Comparison of ENCODE assay signal across 1 cellular context in the genomic region with DNA sequence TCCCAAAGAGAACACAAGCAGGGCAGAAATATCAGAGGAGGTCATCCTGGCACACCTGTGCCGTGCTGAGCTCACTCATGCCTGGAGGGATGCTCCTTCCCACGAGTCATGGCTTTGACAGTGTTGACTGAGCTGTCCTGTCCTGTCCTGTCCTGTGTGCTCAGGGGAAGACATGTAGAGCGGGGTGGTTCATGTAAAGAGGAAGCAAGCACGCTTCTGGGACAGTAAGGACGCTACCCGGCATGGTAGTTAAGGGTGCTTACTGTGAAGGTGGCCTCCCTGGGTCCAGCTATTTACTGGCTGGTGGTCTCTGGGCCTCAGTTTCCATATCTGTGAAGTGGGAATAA.
TF ChIP-seq lines count a peak whose summit lies in the region.

No MANE protein-coding gene starts in this region.

TF ChIP-seq in K562, 482 proteins besides CTCF, POLR2A, EP300 and RAD21 (continued from another document):
- TF ChIP-seq, protein P1, sequence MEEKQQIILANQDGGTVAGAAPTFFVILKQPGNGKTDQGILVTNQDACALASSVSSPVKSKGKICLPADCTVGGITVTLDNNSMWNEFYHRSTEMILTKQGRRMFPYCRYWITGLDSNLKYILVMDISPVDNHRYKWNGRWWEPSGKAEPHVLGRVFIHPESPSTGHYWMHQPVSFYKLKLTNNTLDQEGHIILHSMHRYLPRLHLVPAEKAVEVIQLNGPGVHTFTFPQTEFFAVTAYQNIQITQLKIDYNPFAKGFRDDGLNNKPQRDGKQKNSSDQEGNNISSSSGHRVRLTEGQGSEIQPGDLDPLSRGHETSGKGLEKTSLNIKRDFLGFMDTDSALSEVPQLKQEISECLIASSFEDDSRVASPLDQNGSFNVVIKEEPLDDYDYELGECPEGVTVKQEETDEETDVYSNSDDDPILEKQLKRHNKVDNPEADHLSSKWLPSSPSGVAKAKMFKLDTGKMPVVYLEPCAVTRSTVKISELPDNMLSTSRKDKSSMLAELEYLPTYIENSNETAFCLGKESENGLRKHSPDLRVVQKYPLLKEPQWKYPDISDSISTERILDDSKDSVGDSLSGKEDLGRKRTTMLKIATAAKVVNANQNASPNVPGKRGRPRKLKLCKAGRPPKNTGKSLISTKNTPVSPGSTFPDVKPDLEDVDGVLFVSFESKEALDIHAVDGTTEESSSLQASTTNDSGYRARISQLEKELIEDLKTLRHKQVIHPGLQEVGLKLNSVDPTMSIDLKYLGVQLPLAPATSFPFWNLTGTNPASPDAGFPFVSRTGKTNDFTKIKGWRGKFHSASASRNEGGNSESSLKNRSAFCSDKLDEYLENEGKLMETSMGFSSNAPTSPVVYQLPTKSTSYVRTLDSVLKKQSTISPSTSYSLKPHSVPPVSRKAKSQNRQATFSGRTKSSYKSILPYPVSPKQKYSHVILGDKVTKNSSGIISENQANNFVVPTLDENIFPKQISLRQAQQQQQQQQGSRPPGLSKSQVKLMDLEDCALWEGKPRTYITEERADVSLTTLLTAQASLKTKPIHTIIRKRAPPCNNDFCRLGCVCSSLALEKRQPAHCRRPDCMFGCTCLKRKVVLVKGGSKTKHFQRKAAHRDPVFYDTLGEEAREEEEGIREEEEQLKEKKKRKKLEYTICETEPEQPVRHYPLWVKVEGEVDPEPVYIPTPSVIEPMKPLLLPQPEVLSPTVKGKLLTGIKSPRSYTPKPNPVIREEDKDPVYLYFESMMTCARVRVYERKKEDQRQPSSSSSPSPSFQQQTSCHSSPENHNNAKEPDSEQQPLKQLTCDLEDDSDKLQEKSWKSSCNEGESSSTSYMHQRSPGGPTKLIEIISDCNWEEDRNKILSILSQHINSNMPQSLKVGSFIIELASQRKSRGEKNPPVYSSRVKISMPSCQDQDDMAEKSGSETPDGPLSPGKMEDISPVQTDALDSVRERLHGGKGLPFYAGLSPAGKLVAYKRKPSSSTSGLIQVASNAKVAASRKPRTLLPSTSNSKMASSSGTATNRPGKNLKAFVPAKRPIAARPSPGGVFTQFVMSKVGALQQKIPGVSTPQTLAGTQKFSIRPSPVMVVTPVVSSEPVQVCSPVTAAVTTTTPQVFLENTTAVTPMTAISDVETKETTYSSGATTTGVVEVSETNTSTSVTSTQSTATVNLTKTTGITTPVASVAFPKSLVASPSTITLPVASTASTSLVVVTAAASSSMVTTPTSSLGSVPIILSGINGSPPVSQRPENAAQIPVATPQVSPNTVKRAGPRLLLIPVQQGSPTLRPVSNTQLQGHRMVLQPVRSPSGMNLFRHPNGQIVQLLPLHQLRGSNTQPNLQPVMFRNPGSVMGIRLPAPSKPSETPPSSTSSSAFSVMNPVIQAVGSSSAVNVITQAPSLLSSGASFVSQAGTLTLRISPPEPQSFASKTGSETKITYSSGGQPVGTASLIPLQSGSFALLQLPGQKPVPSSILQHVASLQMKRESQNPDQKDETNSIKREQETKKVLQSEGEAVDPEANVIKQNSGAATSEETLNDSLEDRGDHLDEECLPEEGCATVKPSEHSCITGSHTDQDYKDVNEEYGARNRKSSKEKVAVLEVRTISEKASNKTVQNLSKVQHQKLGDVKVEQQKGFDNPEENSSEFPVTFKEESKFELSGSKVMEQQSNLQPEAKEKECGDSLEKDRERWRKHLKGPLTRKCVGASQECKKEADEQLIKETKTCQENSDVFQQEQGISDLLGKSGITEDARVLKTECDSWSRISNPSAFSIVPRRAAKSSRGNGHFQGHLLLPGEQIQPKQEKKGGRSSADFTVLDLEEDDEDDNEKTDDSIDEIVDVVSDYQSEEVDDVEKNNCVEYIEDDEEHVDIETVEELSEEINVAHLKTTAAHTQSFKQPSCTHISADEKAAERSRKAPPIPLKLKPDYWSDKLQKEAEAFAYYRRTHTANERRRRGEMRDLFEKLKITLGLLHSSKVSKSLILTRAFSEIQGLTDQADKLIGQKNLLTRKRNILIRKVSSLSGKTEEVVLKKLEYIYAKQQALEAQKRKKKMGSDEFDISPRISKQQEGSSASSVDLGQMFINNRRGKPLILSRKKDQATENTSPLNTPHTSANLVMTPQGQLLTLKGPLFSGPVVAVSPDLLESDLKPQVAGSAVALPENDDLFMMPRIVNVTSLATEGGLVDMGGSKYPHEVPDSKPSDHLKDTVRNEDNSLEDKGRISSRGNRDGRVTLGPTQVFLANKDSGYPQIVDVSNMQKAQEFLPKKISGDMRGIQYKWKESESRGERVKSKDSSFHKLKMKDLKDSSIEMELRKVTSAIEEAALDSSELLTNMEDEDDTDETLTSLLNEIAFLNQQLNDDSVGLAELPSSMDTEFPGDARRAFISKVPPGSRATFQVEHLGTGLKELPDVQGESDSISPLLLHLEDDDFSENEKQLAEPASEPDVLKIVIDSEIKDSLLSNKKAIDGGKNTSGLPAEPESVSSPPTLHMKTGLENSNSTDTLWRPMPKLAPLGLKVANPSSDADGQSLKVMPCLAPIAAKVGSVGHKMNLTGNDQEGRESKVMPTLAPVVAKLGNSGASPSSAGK (IDR thresholded peaks at IDR 0.05): no peak
- no peak for TF ChIP-seq LCOR (CRISPR knock-in tag; IDR thresholded peaks at IDR 0.05)
- TF ChIP-seq, protein P2, sequence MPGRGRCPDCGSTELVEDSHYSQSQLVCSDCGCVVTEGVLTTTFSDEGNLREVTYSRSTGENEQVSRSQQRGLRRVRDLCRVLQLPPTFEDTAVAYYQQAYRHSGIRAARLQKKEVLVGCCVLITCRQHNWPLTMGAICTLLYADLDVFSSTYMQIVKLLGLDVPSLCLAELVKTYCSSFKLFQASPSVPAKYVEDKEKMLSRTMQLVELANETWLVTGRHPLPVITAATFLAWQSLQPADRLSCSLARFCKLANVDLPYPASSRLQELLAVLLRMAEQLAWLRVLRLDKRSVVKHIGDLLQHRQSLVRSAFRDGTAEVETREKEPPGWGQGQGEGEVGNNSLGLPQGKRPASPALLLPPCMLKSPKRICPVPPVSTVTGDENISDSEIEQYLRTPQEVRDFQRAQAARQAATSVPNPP (IDR thresholded peaks at IDR 0.05; ENCODE audit: borderline replicate concordance, insufficient read depth, insufficient read length): no peak
